Comparison of ENCODE assay signal across 1 cellular context in the genomic region with DNA sequence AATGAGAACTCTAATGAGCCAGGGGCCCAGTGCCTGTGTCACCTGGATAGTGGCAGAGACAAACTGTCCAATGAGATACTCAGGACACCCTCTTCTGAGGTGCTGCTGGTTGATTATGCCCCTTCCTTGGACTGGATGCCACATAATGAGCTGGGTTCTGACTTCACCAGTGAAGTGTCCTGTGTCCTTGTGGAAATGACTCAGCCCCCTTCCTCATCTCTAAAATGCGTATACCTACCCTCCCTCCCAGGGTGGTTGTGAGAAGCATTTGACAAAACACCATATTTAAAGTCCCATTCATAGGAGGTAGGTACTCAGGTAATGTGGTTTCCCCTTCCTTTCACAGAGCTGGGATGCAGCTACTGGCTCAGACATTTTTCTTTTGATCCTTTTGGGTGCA.
TF ChIP-seq lines count a peak whose summit lies in the region.

No MANE protein-coding gene starts in this region.

TF ChIP-seq in K562, 482 proteins besides CTCF, POLR2A, EP300 and RAD21 (continued from another document):
- TF ChIP-seq JUND (IDR thresholded peaks at IDR 0.05; ENCODE audit: borderline replicate concordance, low read depth, low read length) = no peak
- TF ChIP-seq JUND (tag; IDR thresholded peaks at IDR 0.05; ENCODE audit: borderline replicate concordance, low read depth, low read length) = 0 out of 3 replicates have a peak, but pooled peaks have one; percentile 15
- TF ChIP-seq HNRNPLL (IDR thresholded peaks at IDR 0.05; ENCODE audit: low read depth, low read length, poor library complexity, severe bottlenecking) = no peak
- TF ChIP-seq ZNF146 (CRISPR knock-in tag; IDR thresholded peaks at IDR 0.05; ENCODE audit: unreplicated experiment) = no peak
